ENCODE assay signal across 19 cellular contexts in the genomic region with DNA sequence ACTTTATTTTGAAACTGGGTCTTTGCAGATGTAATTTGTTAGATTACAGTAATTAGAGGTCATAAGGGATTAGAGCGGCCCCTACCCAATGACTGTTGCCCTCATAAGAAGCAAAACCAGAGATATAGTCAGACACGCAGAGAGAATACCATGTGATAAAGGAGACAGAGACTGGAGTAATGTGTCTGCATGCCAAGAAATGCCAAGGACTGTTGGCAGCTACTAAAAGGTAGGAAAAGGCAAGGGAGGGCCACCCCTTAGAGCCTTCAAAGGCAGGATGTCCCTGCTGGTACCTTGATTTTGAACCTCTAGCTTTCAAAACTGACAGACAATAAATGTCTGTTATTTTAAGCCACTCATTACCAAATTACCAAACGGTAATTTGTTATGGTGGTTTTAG.
DNase-seq lines count a peak whose midpoint lies in the region; ATAC-seq and TF ChIP-seq lines count a peak whose summit lies in the region.
"Had no signal": no experiment of that assay in that cellular context is flagged by ENCODE, and none has a peak within 500 bp of the region (broad histone marks: within the 10 kb centered on the region; RNA-seq: fewer than 3 reads in every experiment).

No MANE protein-coding gene starts in this region.

- DNase-seq in NCI-H82 (lab: John Stamatoyannopoulos, UW) (peak; percentile 1), NCI-H82 treated with DMSO at 0.1 percent for 48 hours (lab: John Stamatoyannopoulos, UW; ENCODE audit: unreplicated experiment) (no peak), D341Med (ENCODE audit: low spot score) (peak; percentile 35), SK-N-DZ (ENCODE audit: low spot score) (peak; percentile 8), chondrocyte (ENCODE audit: low spot score) (no peak), epidermal melanocyte (ENCODE audit: insufficient read length, low spot score) (no peak)
- no peak for DNase-seq in CD4-positive, alpha-beta T cell
- DNase-seq: Calu3; CD4-positive, alpha-beta memory T cell; COR-L47; DMS153; DND-41; GM23248; H7; HCEC 1CT had no signal

- TF ChIP-seq CTCF in chondrocyte (IDR thresholded peaks at IDR 0.05) = no peak
- no peak for TF ChIP-seq CTCF in CD4-positive, alpha-beta T cell (IDR thresholded peaks at IDR 0.05)

- H3K4me1 Mint-ChIP-seq in chondrocyte (ENCODE audit: low read depth) = peaks cover 48% of the 10 kb centered on the region
- H3K4me1 Mint-ChIP-seq in CD4-positive, alpha-beta T cell (ENCODE audit: low read depth) = no peaks in the 10 kb centered on the region
- H3K4me1 Mint-ChIP-seq: B cell; CD14-positive monocyte; CD4-positive, alpha-beta memory T cell had no signal

- H3K27ac Mint-ChIP-seq in chondrocyte (ENCODE audit: unreplicated experiment) = peak overlapping the region; percentile 65
- no peak overlapping the region for H3K27ac Mint-ChIP-seq in CD4-positive, alpha-beta T cell
- H3K27ac Mint-ChIP-seq: B cell; CD14-positive monocyte; CD4-positive, alpha-beta memory T cell had no signal

- no peaks in the 10 kb centered on the region for H3K27me3 ChIP-seq in CD4-positive, alpha-beta T cell (ENCODE audit: control insufficient read depth, insufficient read depth, low read length)
- H3K27me3 ChIP-seq: BLaER1 treated with 17β-estradiol and CSF1 and Interleukin-3, amounts not matched to agents 10 nM and 100 nM had no signal

- H3K9me3 Mint-ChIP-seq in chondrocyte (ENCODE audit: low read depth) = peaks cover 6% of the 10 kb centered on the region
- no peaks in the 10 kb centered on the region for H3K9me3 Mint-ChIP-seq in CD4-positive, alpha-beta T cell

- POLR2A ChIA-PET in CD4-positive, alpha-beta T cell (lab: Charles Lee) = no interaction called here

- H3K36me3 Mint-ChIP-seq in chondrocyte (ENCODE audit: low read depth) = no peaks in the 10 kb centered on the region
- H3K36me3 Mint-ChIP-seq in CD4-positive, alpha-beta T cell (ENCODE audit: low read depth) = no peaks in the 10 kb centered on the region
- H3K36me3 Mint-ChIP-seq: CD14-positive monocyte; CD4-positive, alpha-beta memory T cell had no signal

- H3K27ac ChIP-seq in CD4-positive, alpha-beta T cell (ENCODE audit: low read depth, low read length) = no peak overlapping the region
- H3K27ac ChIP-seq: BLaER1 treated with 17β-estradiol and CSF1 and Interleukin-3, amounts not matched to agents 10 nM and 100 nM had no signal

- no peaks in the 10 kb centered on the region for H3K9me3 ChIP-seq in CD4-positive, alpha-beta T cell (ENCODE audit: control insufficient read depth, low read length)
- H3K9me3 ChIP-seq: BLaER1 treated with 17β-estradiol and CSF1 and Interleukin-3, amounts not matched to agents 10 nM and 100 nM had no signal

- ATAC-seq in CD4-positive, alpha-beta T cell (ENCODE audit: poor library complexity) = no peak
- no peak for ATAC-seq in GM19463 (IDR thresholded peaks at IDR 0.05; ENCODE audit: unreplicated experiment)

- no peaks in the 10 kb centered on the region for H3K27me3 Mint-ChIP-seq in chondrocyte (ENCODE audit: low read depth)
- H3K27me3 Mint-ChIP-seq in CD4-positive, alpha-beta T cell = no peaks in the 10 kb centered on the region
- H3K27me3 Mint-ChIP-seq: B cell; CD4-positive, alpha-beta memory T cell had no signal

- H3K4me3 Mint-ChIP-seq in chondrocyte (ENCODE audit: unreplicated experiment) = no peak overlapping the region
- no peak overlapping the region for H3K4me3 Mint-ChIP-seq in CD4-positive, alpha-beta T cell
- H3K4me3 Mint-ChIP-seq: B cell; CD14-positive monocyte; CD4-positive, alpha-beta memory T cell had no signal

- CTCF ChIA-PET in CD4-positive, alpha-beta T cell (lab: Charles Lee) = no interaction called here

- intact Hi-C loops in CD4-positive, alpha-beta T cell (cut with DNase I, micrococcal nuclease) = no loop called here

Comparison
In these comparisons a context has a peak if more than half of its experiments do, and no peak if none do; other contexts are left out.
1. DNase-seq: peak in NCI-H82 (single experiment), D341Med (single experiment) and SK-N-DZ (single experiment); none in NCI-H82 treated with DMSO at 0.1 percent for 48 hours (single experiment), chondrocyte (single experiment), CD4-positive, alpha-beta T cell (0 of 10) and epidermal melanocyte (single experiment).